8 cellular contexts compared by ENCODE assay signal in genomic region chr2:87455850-87456249, GRCh38.
DNase-seq lines count a peak whose midpoint lies in the region; ATAC-seq and TF ChIP-seq lines count a peak whose summit lies in the region.
"Not testable (repeated sequence)": the region's sequence is repeated elsewhere in the genome, so short reads cannot be mapped to it uniquely, and the experiment has no call there.

No MANE protein-coding gene starts in this region.

- peak overlapping the region in 1 of 2 experiments; percentile 70 for H3K18ac ChIP-seq in mesenchymal stem cell (ENCODE audit: low read depth in 1 of 2, low read length in 2 of 2)

- H3K79me2 ChIP-seq in OCI-LY3 (ENCODE audit: low read length) = peaks cover 17% of the 10 kb centered on the region

- H3K79me1 ChIP-seq in mesenchymal stem cell (replicated peaks; ENCODE audit: low read length, poor library complexity, severe bottlenecking) = not testable (repeated sequence)

- H3K27ac Mint-ChIP-seq in CD8-positive, alpha-beta memory T cell = peak overlapping the region in 2 of 8 donors; percentile 26 to 52
- H3K27ac Mint-ChIP-seq in activated naive CD4-positive, alpha-beta T cell treated with anti-CD3 and anti-CD28 coated beads for 36 hours = not testable (repeated sequence)

- not testable (repeated sequence) for H2BK15ac ChIP-seq in mesenchymal stem cell (ENCODE audit: low read depth, poor library complexity, severe bottlenecking)

- H3K14ac ChIP-seq in mesenchymal stem cell (ENCODE audit: low read length in 2 of 2) = not testable (repeated sequence)

- WGBS in mesenchymal stem cell = 0% methylated on average over 2 of the region's 10 CpGs

- not testable (repeated sequence) for H3K4ac ChIP-seq in mesenchymal stem cell (ENCODE audit: low read depth in 1 of 2, low read length in 2 of 2)

- H3K4me2 ChIP-seq in OCI-LY3 (ENCODE audit: low read length) = peak overlapping the region; percentile 61
- not testable (repeated sequence) for H3K4me2 ChIP-seq in mesenchymal stem cell (ENCODE audit: low read length, poor library complexity, severe bottlenecking)

- not testable (repeated sequence) for H3K4me3 ChIP-seq in CD8-positive, alpha-beta memory T cell (ENCODE audit: low read length)
- H3K4me3 ChIP-seq in OCI-LY3 (ENCODE audit: low read length) (peak overlapping the region; percentile 74), epithelial cell of proximal tubule (ENCODE audit: low read depth, low read length) (peak overlapping the region; percentile 53), mesenchymal stem cell (ENCODE audit: insufficient read depth in 1 of 2, low read depth in 1 of 2, low read length in 2 of 2) (peak overlapping the region; percentile 53 to 74)

- ATAC-seq in GM21360 (IDR thresholded peaks at IDR 0.05; ENCODE audit: unreplicated experiment) = peak; percentile 9
- peak; percentile 29 for ATAC-seq in HG02938 (IDR thresholded peaks at IDR 0.05; ENCODE audit: unreplicated experiment)

- intact Hi-C loops in activated naive CD4-positive, alpha-beta T cell treated with anti-CD3 and anti-CD28 coated beads for 36 hours (cut with micrococcal nuclease) = not testable (repeated sequence)

- not testable (repeated sequence) for H4K91ac ChIP-seq in mesenchymal stem cell (ENCODE audit: low read length)

- H3K4me3 Mint-ChIP-seq in CD8-positive, alpha-beta memory T cell = peak overlapping the region in 6 of 7 donors; percentile 70 to 91 (median 78)
- H3K4me3 Mint-ChIP-seq in activated naive CD4-positive, alpha-beta T cell treated with anti-CD3 and anti-CD28 coated beads for 36 hours = peak overlapping the region; percentile 41

- peaks cover 16 to 26% (median 22%) of the 10 kb centered on the region in 3 donors for H3K4me1 Mint-ChIP-seq in CD8-positive, alpha-beta memory T cell
- H3K4me1 Mint-ChIP-seq in activated naive CD4-positive, alpha-beta T cell treated with anti-CD3 and anti-CD28 coated beads for 36 hours (ENCODE audit: low read depth) = peaks cover 15% of the 10 kb centered on the region

- H3K27me3 Mint-ChIP-seq in CD8-positive, alpha-beta memory T cell; activated naive CD4-positive, alpha-beta T cell treated with anti-CD3 and anti-CD28 coated beads for 36 hours (ENCODE audit: low read depth): not testable (repeated sequence)

- not testable (repeated sequence) for H2BK12ac ChIP-seq in mesenchymal stem cell (ENCODE audit: low read length in 2 of 2)

- POLR2A ChIA-PET in CD8-positive, alpha-beta memory T cell (lab: Charles Lee) = not testable (repeated sequence)

- H4K8ac ChIP-seq in mesenchymal stem cell (ENCODE audit: low read length) = not testable (repeated sequence)

- H3K36me3 Mint-ChIP-seq in CD8-positive, alpha-beta memory T cell; activated naive CD4-positive, alpha-beta T cell treated with anti-CD3 and anti-CD28 coated beads for 36 hours (ENCODE audit: low read depth): not testable (repeated sequence)

- TF ChIP-seq CTCF in OCI-LY3 (IDR thresholded peaks at IDR 0.05; ENCODE audit: low read depth, low read length); epithelial cell of proximal tubule (conservative IDR thresholded peaks at IDR 0.05; ENCODE audit: low read depth, low read length): not testable (repeated sequence)

- CTCF ChIA-PET in CD8-positive, alpha-beta memory T cell (lab: Charles Lee); activated naive CD4-positive, alpha-beta T cell treated with anti-CD3 and anti-CD28 coated beads for 36 hours (lab: Charles Lee): not testable (repeated sequence)

- H3K4me1 ChIP-seq in CD8-positive, alpha-beta memory T cell (ENCODE audit: insufficient read depth, low read length); mesenchymal stem cell (ENCODE audit: control insufficient read depth, insufficient read depth, low read depth, low read length): not testable (repeated sequence)
- peaks cover 15% of the 10 kb centered on the region; the same call in 1 of the 2 replicates for H3K4me1 ChIP-seq in OCI-LY3 (ENCODE audit: low read length)

- not testable (repeated sequence) for H3K27me3 ChIP-seq in CD8-positive, alpha-beta memory T cell (ENCODE audit: insufficient read depth, low read length, poor library complexity, severe bottlenecking); OCI-LY3 (ENCODE audit: low read depth, low read length); mesenchymal stem cell (ENCODE audit: control insufficient read depth in 1 of 2, insufficient read depth in 1 of 2, low read length in 2 of 2)

- peak in 1 of 5 donors; percentile 53 for DNase-seq in CD8-positive, alpha-beta memory T cell
- DNase-seq in activated naive CD4-positive, alpha-beta T cell treated with anti-CD3 and anti-CD28 coated beads for 36 hours = peak; percentile 24
- not testable (repeated sequence) for DNase-seq in epithelial cell of proximal tubule (ENCODE audit: low read depth); mesenchymal stem cell
- peak; percentile 32 for DNase-seq in stimulated activated CD4-positive, alpha-beta T cell treated with anti-CD3 and anti-CD28 coated beads, Interleukin-15, amount 100 ng/mL, for 24 hours

- not testable (repeated sequence) for H2AFZ ChIP-seq in OCI-LY3 (ENCODE audit: low read depth, low read length); mesenchymal stem cell (ENCODE audit: low read depth, low read length)

- H3K9ac ChIP-seq in OCI-LY3 (ENCODE audit: low read length) = peak overlapping the region; percentile 77
- peak overlapping the region; percentile 86 for H3K9ac ChIP-seq in mesenchymal stem cell (ENCODE audit: low read length)

- not testable (repeated sequence) for H3K9me3 Mint-ChIP-seq in CD8-positive, alpha-beta memory T cell; activated naive CD4-positive, alpha-beta T cell treated with anti-CD3 and anti-CD28 coated beads for 36 hours

- not testable (repeated sequence) for H3K9me3 ChIP-seq in CD8-positive, alpha-beta memory T cell (ENCODE audit: low read length); OCI-LY3 (ENCODE audit: insufficient read depth, low read length); mesenchymal stem cell (ENCODE audit: control insufficient read depth, low read length)

- H2AK5ac ChIP-seq in mesenchymal stem cell (ENCODE audit: low read length, severe bottlenecking) = not testable (repeated sequence)

- peak overlapping the region; percentile 59 for H3K27ac ChIP-seq in CD8-positive, alpha-beta memory T cell (ENCODE audit: low read depth, low read length)
- H3K27ac ChIP-seq in OCI-LY3 (ENCODE audit: low read length) (peak overlapping the region; percentile 68), mesenchymal stem cell (ENCODE audit: low read length, poor library complexity, severe bottlenecking) (peak overlapping the region; percentile 85)

- not testable (repeated sequence) for H3K36me3 ChIP-seq in CD8-positive, alpha-beta memory T cell (ENCODE audit: insufficient read depth, low read length); OCI-LY3 (replicated peaks; ENCODE audit: low read depth, low read length); mesenchymal stem cell (ENCODE audit: control insufficient read depth in 1 of 2, insufficient read depth in 2 of 2, low read depth in 1 of 2, low read length in 2 of 2)

- H4K20me1 ChIP-seq in OCI-LY3 (ENCODE audit: insufficient read depth, low read length) = not testable (repeated sequence)

- not testable (repeated sequence) for H3K23ac ChIP-seq in mesenchymal stem cell (ENCODE audit: low read length in 2 of 2)

- H2BK5ac ChIP-seq in mesenchymal stem cell (ENCODE audit: low read depth, low read length, poor library complexity, severe bottlenecking) = not testable (repeated sequence)

- H2BK120ac ChIP-seq in mesenchymal stem cell (ENCODE audit: low read depth, low read length) = not testable (repeated sequence)
